ENCODE assay signal across 21 cellular contexts in genomic region chr6:30703011-30703410, GRCh38. TPM values are rescaled to one million over a fixed set of nuclear protein-coding genes. Genes with fewer than 3 reads are reported as not detected.
A peak's percentile ranks its signal among the peaks of the same experiment; 100 is the strongest.
DNase-seq lines count a peak whose midpoint lies in the region; ATAC-seq, FAIRE-seq and TF ChIP-seq lines count a peak whose summit lies in the region.
"Had no signal": no experiment of that assay in that cellular context is flagged by ENCODE, and none has a peak within 500 bp of the region (broad histone marks: within the 10 kb centered on the region; RNA-seq: fewer than 3 reads in every experiment).

No MANE protein-coding gene starts in this region.

- DNase-seq in K562 (ENCODE audit: extremely low read depth in 1 of 4, low spot score in 3 of 4) (no peak), endothelial cell (ENCODE audit: low spot score) (no peak), trophoblast cell (peak; percentile 43 to 51), C1 segment of cervical spinal cord (lab: John Stamatoyannopoulos, UW) (no peak)
- DNase-seq in stimulated activated CD4-positive, alpha-beta T cell treated with anti-CD3 and anti-CD28 coated beads, Interleukin-2, amount 100 ng/mL, for 24 hours, result no peak
- DNase-seq: BE2C; CD8-positive, alpha-beta T cell; COR-L47; DMS153; DMS79 treated with DMSO at 0.1 percent for 48 hours; EL had no signal

- TF ChIP-seq RAD21 in K562 (CRISPR knock-in tag; conservative IDR thresholded peaks at IDR 0.05 in 1 of 2, IDR thresholded peaks at IDR 0.05 in 1 of 2), result no peak

- H3K9ac ChIP-seq in K562 (ENCODE audit: insufficient read depth in 1 of 2, low read depth in 2 of 2, low read length in 2 of 2), result no peak overlapping the region
- H3K9ac ChIP-seq in trophoblast cell (ENCODE audit: low read length), result no peak overlapping the region

- H4K91ac ChIP-seq in trophoblast cell (ENCODE audit: low read depth, low read length), result no peak overlapping the region

- no peak overlapping the region for H3K27ac Mint-ChIP-seq in endothelial cell (ENCODE audit: unreplicated experiment)
- H3K27ac Mint-ChIP-seq: CD8-positive, alpha-beta T cell had no signal

- H3K4me3 ChIP-seq in K562 (no peak overlapping the region), trophoblast cell (ENCODE audit: low read depth, low read length) (no peak overlapping the region)
- H3K4me3 ChIP-seq: A549, HAP-1 had no signal

- H3K4me2 ChIP-seq in K562 (ENCODE audit: insufficient read depth, low read length) (no peak overlapping the region), trophoblast cell (ENCODE audit: low read length) (no peak overlapping the region)
- H3K4me2 ChIP-seq: A549 had no signal

- no peak overlapping the region for H4K12ac ChIP-seq in trophoblast cell (ENCODE audit: low read depth, low read length)

- no peak overlapping the region for H3K14ac ChIP-seq in trophoblast cell (ENCODE audit: low read length)

- CTCF ChIA-PET in K562 (lab: Yijun Ruan, JAX; ENCODE audit: low intra/inter-chr PET ratio), result no interaction called here

- H3K27ac ChIP-seq in K562 (ENCODE audit: extremely low read depth, low read depth, low read length), result no peak overlapping the region
- no peak overlapping the region for H3K27ac ChIP-seq in trophoblast cell (ENCODE audit: low read depth, low read length)
- H3K27ac ChIP-seq: A549 had no signal

- POLR2A ChIA-PET in K562 (lab: Yijun Ruan, JAX), result interaction anchor here (0.7 to 27.1 kb wide), 5 partner anchors 5 to 176 kb away, joined by 3 to 524 read pairs (median 5); partner anchors contain the start of genes MDC1, NRM and TUBB

- peaks cover 7% of the 10 kb centered on the region for H3K27me3 Mint-ChIP-seq in endothelial cell (ENCODE audit: unreplicated experiment)

- no peaks in the 10 kb centered on the region for H3K9me1 ChIP-seq in K562 (ENCODE audit: control insufficient read depth, insufficient read depth, low read length)

- H3K9me3 ChIP-seq in K562 (replicated peaks; ENCODE audit: control insufficient read depth, insufficient read depth, low read depth, low read length) (no peaks in the 10 kb centered on the region), trophoblast cell (ENCODE audit: insufficient read depth, low read depth, low read length) (no peaks in the 10 kb centered on the region)
- H3K9me3 ChIP-seq: A549, BE2C, HAP-1 had no signal

- H4K20me1 ChIP-seq in K562 (replicated peaks; ENCODE audit: control insufficient read depth, insufficient read depth, low read length), result no peaks in the 10 kb centered on the region

- no peak overlapping the region for H2BK5ac ChIP-seq in trophoblast cell (ENCODE audit: low read depth, low read length, poor library complexity)

- H2BK120ac ChIP-seq in trophoblast cell (ENCODE audit: insufficient read depth, low read length, poor library complexity), result no peak overlapping the region

- no peak overlapping the region for H3K23ac ChIP-seq in trophoblast cell (ENCODE audit: low read length)

- peaks cover 9% of the 10 kb centered on the region for H3K4me1 Mint-ChIP-seq in endothelial cell (ENCODE audit: unreplicated experiment)

- H3K4me1 ChIP-seq in K562 (replicated peaks in 1 of 2; ENCODE audit: control insufficient read depth in 2 of 2, insufficient read depth in 2 of 2, low read length in 2 of 2) (no peaks in the 10 kb centered on the region), trophoblast cell (ENCODE audit: control insufficient read depth in 1 of 2, insufficient read depth in 2 of 2, low read length in 2 of 2) (peaks cover 7 to 18% of the 10 kb centered on the region in 2 experiments)
- H3K4me1 ChIP-seq: BE2C, HAP-1 had no signal

- H3K4ac ChIP-seq in trophoblast cell (ENCODE audit: low read depth, low read length), result no peak overlapping the region

- peaks cover 46% of the 10 kb centered on the region for H3K36me3 Mint-ChIP-seq in endothelial cell (ENCODE audit: low read depth, unreplicated experiment)

- H2BK12ac ChIP-seq in trophoblast cell (ENCODE audit: low read length), result no peak overlapping the region

- no peaks in the 10 kb centered on the region for H3K9me3 Mint-ChIP-seq in endothelial cell (ENCODE audit: unreplicated experiment)
- H3K9me3 Mint-ChIP-seq: CD14-positive monocyte; CD8-positive, alpha-beta T cell had no signal

- BruUV-seq in K562 (replicated peaks; lab: Mats Ljungman, UMichigan), result no TSS peak

- intact Hi-C loops in K562 (cut with micrococcal nuclease), result no loop called here

- no peaks in the 10 kb centered on the region for H3K27me3 ChIP-seq in K562 (ENCODE audit: control insufficient read depth in 2 of 2, insufficient read depth in 2 of 2, low read length in 2 of 2)
- H3K27me3 ChIP-seq in trophoblast cell (ENCODE audit: insufficient read depth, low read length), result no peaks in the 10 kb centered on the region
- H3K27me3 ChIP-seq: BE2C had no signal

- no peak for TF ChIP-seq POLR2A in K562 (conservative IDR thresholded peaks at IDR 0.05)

- FAIRE-seq in K562 (lab: Jason Lieb, UNC), result no peak
- FAIRE-seq: A549, D721Med, G401.6, GM12891, GM19239, H1, HTR-8/SVneo had no signal

- TF ChIP-seq CTCF in K562 (IDR thresholded peaks at IDR 0.05 in 2 of 3, conservative IDR thresholded peaks at IDR 0.05 in 1 of 3; ENCODE audit: insufficient read depth in 2 of 3, low read depth in 1 of 3, low read length in 3 of 3) (no peak), endothelial cell (IDR thresholded peaks at IDR 0.05; ENCODE audit: unreplicated experiment) (no peak)

- peak overlapping the region; percentile 66 for H3K4me3 Mint-ChIP-seq in endothelial cell (ENCODE audit: unreplicated experiment)
- H3K4me3 Mint-ChIP-seq: CD8-positive, alpha-beta T cell had no signal

- no peak for TF ChIP-seq EP300 in K562 (IDR thresholded peaks at IDR 0.05; ENCODE audit: low read length)

- ATAC-seq in K562, result no peak
- ATAC-seq in HG02870 (IDR thresholded peaks at IDR 0.05; ENCODE audit: unreplicated experiment), result no peak
- ATAC-seq: A549; CD8-positive, alpha-beta T cell had no signal

- no peak overlapping the region for H2AFZ ChIP-seq in K562 (ENCODE audit: low read depth, low read length)
- H2AFZ ChIP-seq in trophoblast cell (ENCODE audit: insufficient read depth, low read length, poor library complexity), result no peak overlapping the region

- peaks cover 70% of the 10 kb centered on the region for H3K36me3 ChIP-seq in K562 (ENCODE audit: control insufficient read depth, insufficient read depth, low read length)
- peaks cover 32 to 39% of the 10 kb centered on the region in 2 experiments for H3K36me3 ChIP-seq in trophoblast cell (ENCODE audit: control insufficient read depth in 1 of 2, insufficient read depth in 2 of 2, low read length in 2 of 2)

- no peak overlapping the region for H2AK5ac ChIP-seq in trophoblast cell (ENCODE audit: low read length)

- H3K79me2 ChIP-seq in K562 (ENCODE audit: control insufficient read depth, insufficient read depth, low read length), result no peaks in the 10 kb centered on the region
- no peaks in the 10 kb centered on the region for H3K79me2 ChIP-seq in trophoblast cell (ENCODE audit: control insufficient read depth, insufficient read depth, low read length, poor library complexity)

- H4K8ac ChIP-seq in trophoblast cell (ENCODE audit: low read depth, low read length), result no peak overlapping the region

- H3K79me1 ChIP-seq in trophoblast cell (ENCODE audit: low read length), result no peaks in the 10 kb centered on the region

- no peak overlapping the region for H3K18ac ChIP-seq in trophoblast cell (ENCODE audit: low read length)

- 93% methylated on average over 10 of the region's 10 CpGs for WGBS in K562 (ENCODE audit: insufficient coverage, low coverage, missing lambda C conversion rate)
- WGBS in trophoblast cell (ENCODE audit: extremely low coverage, insufficient coverage, insufficient read length), result no CpG with 5 or more reads among the region's 10 CpGs

- in situ Hi-C loops in K562 (cut with MboI), result no loop called here

RNA-seq across cellular contexts. Expression of gene NRM, which starts 12.2 kb away (rescaled TPM):
- 17.1 and 42.3 TPM in 2 replicates for total RNA-seq in K562 (2011; cell fraction: chromatin; rRNA removed; ENCODE audit: low replicate concordance)
- total RNA-seq in K562 (2011; cell fraction: nucleolus; rRNA removed), result 41.3 and 48.0 TPM in 2 replicates
- total RNA-seq in K562 (2011; cell fraction: nucleoplasm; rRNA removed), result 51.0 and 61.6 TPM in 2 replicates
- total RNA-seq in K562 (2014; rRNA removed) (9.7 and 12.4 TPM in 2 replicates), K562 (2014; rRNA removed; fragmentation: Illumina TruSeq; extraction: Trizol) (10.6 and 14.4 TPM in 2 replicates), K562 (2015; rRNA removed; fragmentation: Illumina TruSeq; extraction: Trizol) (17.4 and 18.1 TPM in 2 replicates), K562 (2021) (32.9 and 35.7 TPM in 2 replicates), endothelial cell (ENCODE audit: unreplicated experiment) (26.0 TPM)
- polyA plus RNA-seq in K562 (2011; rRNA removed) (12.6 and 22.9 TPM in 2 replicates), K562 (2014; fragmentation: Illumina TruSeq; extraction: Trizol) (57.9 and 58.2 TPM in 2 replicates), K562 (2014; fragmentation: Nextera tagmentation; extraction: Ambion mirVana) (10 to 100 TPM; 16.1 to 18.6 TPM), K562 (2014; rRNA removed) (19.4 and 22.5 TPM in 2 replicates)
- 26.4 and 41.5 TPM in 2 replicates for polyA plus RNA-seq in K562 (2011; cell fraction: cytosol; rRNA removed)
- 28.3 and 48.5 TPM in 2 replicates for polyA plus RNA-seq in K562 (2011; cell fraction: nucleus; rRNA removed)
- polyA plus RNA-seq in K562 (2012), result 45.0 and 59.0 TPM in 2 replicates
- 14.4 and 15.0 TPM in 2 replicates for polyA minus RNA-seq in K562 (2011; rRNA and poly(A)+ RNA removed)
- polyA minus RNA-seq in K562 (2011; cell fraction: cytosol; rRNA and poly(A)+ RNA removed), result 19.7 and 29.2 TPM in 2 replicates
- 12.0 and 14.7 TPM in 2 replicates for polyA minus RNA-seq in K562 (2011; cell fraction: nucleus; rRNA and poly(A)+ RNA removed)
- polyA plus RNA-seq in trophoblast cell (2013), result 55.7 and 59.4 TPM in 2 replicates

RNA-seq across cellular contexts. Expression of gene MDC1, which starts 14.1 kb away (rescaled TPM):
- 79.5 and 80.7 TPM in 2 replicates for total RNA-seq in K562 (2011; cell fraction: chromatin; rRNA removed; ENCODE audit: low replicate concordance)
- 47.5 and 50.5 TPM in 2 replicates for total RNA-seq in K562 (2011; cell fraction: nucleolus; rRNA removed)
- 62.0 and 85.1 TPM in 2 replicates for total RNA-seq in K562 (2011; cell fraction: nucleoplasm; rRNA removed)
- total RNA-seq in K562 (2014; rRNA removed) (15.7 and 24.3 TPM in 2 replicates), K562 (2014; rRNA removed; fragmentation: Illumina TruSeq; extraction: Trizol) (20.0 and 25.5 TPM in 2 replicates), K562 (2015; rRNA removed; fragmentation: Illumina TruSeq; extraction: Trizol) (15.6 and 18.2 TPM in 2 replicates), K562 (2021) (96.8 and 114 TPM in 2 replicates), endothelial cell (ENCODE audit: unreplicated experiment) (51.7 TPM)
- polyA plus RNA-seq in K562 (2011; rRNA removed) (21.5 and 55.8 TPM in 2 replicates), K562 (2014; fragmentation: Illumina TruSeq; extraction: Trizol) (72.9 and 95.4 TPM in 2 replicates), K562 (2014; fragmentation: Nextera tagmentation; extraction: Ambion mirVana) (1 to 10 TPM; 8.2 to 8.8 TPM), K562 (2014; rRNA removed) (31.3 and 35.0 TPM in 2 replicates)
- polyA plus RNA-seq in K562 (2011; cell fraction: cytosol; rRNA removed), result 28.0 and 35.1 TPM in 2 replicates
- 105 and 141 TPM in 2 replicates for polyA plus RNA-seq in K562 (2011; cell fraction: nucleus; rRNA removed)
- polyA plus RNA-seq in K562 (2012), result 68.1 and 105 TPM in 2 replicates
- polyA minus RNA-seq in K562 (2011; rRNA and poly(A)+ RNA removed), result 24.0 and 34.6 TPM in 2 replicates
- 56.9 and 94.9 TPM in 2 replicates for polyA minus RNA-seq in K562 (2011; cell fraction: cytosol; rRNA and poly(A)+ RNA removed)
- polyA minus RNA-seq in K562 (2011; cell fraction: nucleus; rRNA and poly(A)+ RNA removed), result 16.4 and 27.8 TPM in 2 replicates
- polyA plus RNA-seq in trophoblast cell (2013), result 29.1 and 32.3 TPM in 2 replicates

RNA-seq across cellular contexts. Expression of gene PPP1R18, which starts 16.6 kb away (rescaled TPM):
- 17.9 and 43.7 TPM in 2 replicates for total RNA-seq in K562 (2011; cell fraction: chromatin; rRNA removed; ENCODE audit: low replicate concordance)
- total RNA-seq in K562 (2011; cell fraction: nucleolus; rRNA removed), result 30.3 and 35.5 TPM in 2 replicates
- 35.6 and 50.9 TPM in 2 replicates for total RNA-seq in K562 (2011; cell fraction: nucleoplasm; rRNA removed)
- 29.1 and 46.5 TPM in 2 replicates for total RNA-seq in K562 (2014; rRNA removed)
- total RNA-seq in K562 (2014; rRNA removed; fragmentation: Illumina TruSeq; extraction: Trizol), result 36.3 and 37.5 TPM in 2 replicates
- total RNA-seq in K562 (2015; rRNA removed; fragmentation: Illumina TruSeq; extraction: Trizol), result 42.6 and 45.3 TPM in 2 replicates
- total RNA-seq in K562 (2021), result 65.1 and 69.5 TPM in 2 replicates
- 80.5 and 118 TPM in 2 replicates for polyA plus RNA-seq in K562 (2011; rRNA removed)
- polyA plus RNA-seq in K562 (2011; cell fraction: cytosol; rRNA removed), result 136 and 150 TPM in 2 replicates
- 69.7 and 114 TPM in 2 replicates for polyA plus RNA-seq in K562 (2011; cell fraction: nucleus; rRNA removed)
- 53.8 and 162 TPM in 2 replicates for polyA plus RNA-seq in K562 (2012)
- polyA plus RNA-seq in K562 (2014; fragmentation: Illumina TruSeq; extraction: Trizol), result 96.8 and 99.2 TPM in 2 replicates
- polyA plus RNA-seq in K562 (2014; fragmentation: Nextera tagmentation; extraction: Ambion mirVana), result 10 to 100 TPM; 12.0 to 12.6 TPM
- 60.2 and 69.0 TPM in 2 replicates for polyA plus RNA-seq in K562 (2014; rRNA removed)
- 44.7 TPM in 2 replicates for polyA minus RNA-seq in K562 (2011; rRNA and poly(A)+ RNA removed)
- polyA minus RNA-seq in K562 (2011; cell fraction: cytosol; rRNA and poly(A)+ RNA removed), result 38.3 and 45.2 TPM in 2 replicates
- 12.0 and 26.3 TPM in 2 replicates for polyA minus RNA-seq in K562 (2011; cell fraction: nucleus; rRNA and poly(A)+ RNA removed)
- 285 TPM for total RNA-seq in endothelial cell (ENCODE audit: unreplicated experiment)
- 93.6 and 96.8 TPM in 2 replicates for polyA plus RNA-seq in trophoblast cell (2013)

RNA-seq across cellular contexts. Expression of gene TUBB, which starts 17.1 kb away (rescaled TPM):
- 127 and 264 TPM in 2 replicates for total RNA-seq in K562 (2011; cell fraction: chromatin; rRNA removed; ENCODE audit: low replicate concordance)
- 272 and 276 TPM in 2 replicates for total RNA-seq in K562 (2011; cell fraction: nucleolus; rRNA removed)
- 270 and 313 TPM in 2 replicates for total RNA-seq in K562 (2011; cell fraction: nucleoplasm; rRNA removed)
- total RNA-seq in K562 (2014; rRNA removed), result 1,062 and 1,409 TPM in 2 replicates
- total RNA-seq in K562 (2014; rRNA removed; fragmentation: Illumina TruSeq; extraction: Trizol), result 863 and 971 TPM in 2 replicates
- total RNA-seq in K562 (2015; rRNA removed; fragmentation: Illumina TruSeq; extraction: Trizol), result 1,443 and 1,478 TPM in 2 replicates
- 1,495 and 1,529 TPM in 2 replicates for total RNA-seq in K562 (2021)
- polyA plus RNA-seq in K562 (2011; rRNA removed), result 2,369 and 2,705 TPM in 2 replicates
- polyA plus RNA-seq in K562 (2011; cell fraction: cytosol; rRNA removed), result 2,776 and 3,265 TPM in 2 replicates
- polyA plus RNA-seq in K562 (2011; cell fraction: nucleus; rRNA removed), result 619 and 708 TPM in 2 replicates
- 1,523 and 1,878 TPM in 2 replicates for polyA plus RNA-seq in K562 (2012)
- polyA plus RNA-seq in K562 (2014; fragmentation: Illumina TruSeq; extraction: Trizol), result 2,541 and 2,870 TPM in 2 replicates
- polyA plus RNA-seq in K562 (2014; fragmentation: Nextera tagmentation; extraction: Ambion mirVana), result 1,000 to 10,000 TPM; 1,106 to 1,864 TPM
- 1,462 and 1,903 TPM in 2 replicates for polyA plus RNA-seq in K562 (2014; rRNA removed)
- 1,764 and 2,070 TPM in 2 replicates for polyA minus RNA-seq in K562 (2011; rRNA and poly(A)+ RNA removed)
- polyA minus RNA-seq in K562 (2011; cell fraction: cytosol; rRNA and poly(A)+ RNA removed), result 880 and 960 TPM in 2 replicates
- 140 and 261 TPM in 2 replicates for polyA minus RNA-seq in K562 (2011; cell fraction: nucleus; rRNA and poly(A)+ RNA removed)
- 1,094 TPM for total RNA-seq in endothelial cell (ENCODE audit: unreplicated experiment)
- 1,464 and 1,542 TPM in 2 replicates for polyA plus RNA-seq in trophoblast cell (2013)

RNA-seq across cellular contexts. Expression of gene DHX16, which starts 30.2 kb away (rescaled TPM):
- 69.6 and 100 TPM in 2 replicates for total RNA-seq in K562 (2011; cell fraction: chromatin; rRNA removed; ENCODE audit: low replicate concordance)
- 41.3 and 50.9 TPM in 2 replicates for total RNA-seq in K562 (2011; cell fraction: nucleolus; rRNA removed)
- total RNA-seq in K562 (2011; cell fraction: nucleoplasm; rRNA removed), result 46.3 and 50.5 TPM in 2 replicates
- total RNA-seq in K562 (2014; rRNA removed) (57.7 and 62.8 TPM in 2 replicates), K562 (2014; rRNA removed; fragmentation: Illumina TruSeq; extraction: Trizol) (45.2 and 45.3 TPM in 2 replicates), K562 (2015; rRNA removed; fragmentation: Illumina TruSeq; extraction: Trizol) (60.2 and 65.1 TPM in 2 replicates), K562 (2021) (42.7 and 47.5 TPM in 2 replicates), endothelial cell (ENCODE audit: unreplicated experiment) (38.5 TPM)
- polyA plus RNA-seq in K562 (2011; rRNA removed) (41.5 and 57.4 TPM in 2 replicates), K562 (2014; fragmentation: Illumina TruSeq; extraction: Trizol) (65.1 and 66.1 TPM in 2 replicates), K562 (2014; fragmentation: Nextera tagmentation; extraction: Ambion mirVana) (10 to 100 TPM; 14.6 to 15.3 TPM), K562 (2014; rRNA removed) (47.9 and 57.3 TPM in 2 replicates)
- 62.7 and 65.3 TPM in 2 replicates for polyA plus RNA-seq in K562 (2011; cell fraction: cytosol; rRNA removed)
- 100 and 114 TPM in 2 replicates for polyA plus RNA-seq in K562 (2011; cell fraction: nucleus; rRNA removed)
- polyA plus RNA-seq in K562 (2012), result 48.1 and 50.2 TPM in 2 replicates
- 49.1 and 53.6 TPM in 2 replicates for polyA minus RNA-seq in K562 (2011; rRNA and poly(A)+ RNA removed)
- polyA minus RNA-seq in K562 (2011; cell fraction: cytosol; rRNA and poly(A)+ RNA removed), result 26.4 and 32.0 TPM in 2 replicates
- 14.5 and 24.5 TPM in 2 replicates for polyA minus RNA-seq in K562 (2011; cell fraction: nucleus; rRNA and poly(A)+ RNA removed)
- 20.6 and 21.0 TPM in 2 replicates for polyA plus RNA-seq in trophoblast cell (2013)

Comparison
In these comparisons a context has a peak if more than half of its experiments do, and no peak if none do; other contexts are left out.
1. DNase-seq: peak in trophoblast cell (2 of 2); none in K562 (0 of 4), endothelial cell (single experiment), C1 segment of cervical spinal cord (0 of 14) and stimulated activated CD4-positive, alpha-beta T cell treated with anti-CD3 and anti-CD28 coated beads, Interleukin-2, amount 100 ng/mL, for 24 hours (0 of 2).